ENCODE assay signal across 20 cellular contexts in the genomic region with DNA sequence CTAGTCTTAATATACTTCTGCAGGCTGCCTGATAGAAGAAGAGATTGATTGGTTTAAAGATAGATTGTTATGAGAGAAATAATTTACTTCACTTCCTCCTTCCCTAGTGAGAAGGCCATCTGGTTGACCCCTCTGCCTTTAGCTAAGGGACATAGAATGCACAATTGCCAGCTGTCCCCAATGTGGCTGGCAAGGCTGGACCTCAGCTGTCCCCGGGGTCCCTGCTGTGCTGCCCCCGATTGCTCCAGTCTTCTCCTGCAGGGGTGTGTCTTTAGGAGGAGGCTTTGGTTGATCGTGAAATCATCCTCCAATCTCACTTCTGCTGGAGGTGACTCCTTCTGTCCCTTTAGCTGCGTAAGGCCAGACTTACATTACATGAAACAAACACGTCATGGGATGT.
"Had no signal": no experiment of that assay in that cellular context is flagged by ENCODE, and none has a peak within 500 bp of the region (broad histone marks: within the 10 kb centered on the region; RNA-seq: fewer than 3 reads in every experiment).

No MANE protein-coding gene starts in this region.

- H3K4me2 ChIP-seq: SK-N-SH had no signal

- H3K9ac ChIP-seq: SK-N-SH had no signal

- DNase-seq: KBM-7, MV-4-11, NCI-H1048, NCI-H1105, NCI-H1417, NCI-H1436 treated with DMSO at 0.1 percent for 48 hours, NCI-H187, NCI-H2029, NCI-H2081 treated with DMSO at 0.1 percent for 48 hours, NCI-H2171, NCI-H226, NCI-H446, NCI-H510A, NCI-H524 treated with DMSO at 0.1 percent for 48 hours, NCI-H69, NCI-H774, Right ventricle myocardium superior, RPMI8226, SIG-M5, SK-N-SH had no signal
